8 cellular contexts compared by ENCODE assay signal in genomic region chr2:144515694-144516416, GRCh38. TPM values are rescaled to one million over a fixed set of nuclear protein-coding genes. Genes with fewer than 3 reads are reported as not detected.
A peak's percentile ranks its signal among the peaks of the same experiment; 100 is the strongest.
DNase-seq lines count a peak whose midpoint lies in the region; ATAC-seq and TF ChIP-seq lines count a peak whose summit lies in the region.

No MANE protein-coding gene starts in this region.

- H2BK12ac ChIP-seq in H9 (ENCODE audit: insufficient read length, low read depth, low read length), result no peak overlapping the region

- H3K9ac ChIP-seq in H9 (ENCODE audit: extremely low read depth, insufficient read length, low read length), result no peak overlapping the region

- WGBS in H9 (ENCODE audit: extremely low coverage, insufficient read length, low lambda C conversion rate), result no CpG with 5 or more reads among the region's 50 CpGs

- no peak overlapping the region for H2AK5ac ChIP-seq in H9 (ENCODE audit: insufficient read length, low read length)

- H3K14ac ChIP-seq in H9 (ENCODE audit: insufficient read depth, low read length), result no peak overlapping the region

- H3K4me1 Mint-ChIP-seq in H9, result peaks cover 51 to 55% of the 10 kb centered on the region in 2 experiments
- peaks cover 31% of the 10 kb centered on the region for H3K4me1 Mint-ChIP-seq in MCF 10A (ENCODE audit: insufficient read depth, unreplicated experiment)
- peaks cover 44 to 55% of the 10 kb centered on the region in 2 donors for H3K4me1 Mint-ChIP-seq in stimulated activated naive B cell treated with anti-CD40 and anti-IgM and Interleukin-4, amounts not matched to agents 10 μg/mL and 1 μg/mL and 100 μg/mL, for 72 hours

- H4K5ac ChIP-seq in H9 (ENCODE audit: insufficient read length, low read depth, low read length), result no peak overlapping the region

- H3K23me2 ChIP-seq in H9 (ENCODE audit: insufficient read length, low read depth, low read length, poor library complexity, severe bottlenecking), result peaks cover 25% of the 10 kb centered on the region

- no TSS peak for BruUV-seq in MCF 10A (replicated peaks; lab: Mats Ljungman, UMichigan)

- H3K36me3 ChIP-seq in left lung, result peaks cover 0 to 14% of the 10 kb centered on the region in 2 donors

- no peak overlapping the region for H2AFZ ChIP-seq in H9 (ENCODE audit: low read length)

- H3K4me1 ChIP-seq in H9 (ENCODE audit: insufficient read depth, low read length) (peaks cover 18% of the 10 kb centered on the region), left lung (peaks cover 0 to 39% of the 10 kb centered on the region in 2 donors)

- TF ChIP-seq CTCF in H9 (conservative IDR thresholded peaks at IDR 0.05), result no peak
- TF ChIP-seq CTCF in MCF 10A (IDR thresholded peaks at IDR 0.05; ENCODE audit: unreplicated experiment), result no peak
- TF ChIP-seq CTCF in left lung (IDR thresholded peaks at IDR 0.05), result no peak
- no peak for TF ChIP-seq CTCF in omental fat pad (IDR thresholded peaks at IDR 0.05)

- H3K27me3 Mint-ChIP-seq in H9 (ENCODE audit: low read depth) (peaks cover 56% of the 10 kb centered on the region), MCF 10A (ENCODE audit: insufficient read depth, unreplicated experiment) (no peaks in the 10 kb centered on the region)
- no peaks in the 10 kb centered on the region for H3K27me3 Mint-ChIP-seq in stimulated activated naive B cell treated with anti-CD40 and anti-IgM and Interleukin-4, amounts not matched to agents 10 μg/mL and 1 μg/mL and 100 μg/mL, for 72 hours

- H3K23ac ChIP-seq in H9 (ENCODE audit: insufficient read length, low read depth, low read length), result no peak overlapping the region

- intact Hi-C loops in MCF 10A (cut with micrococcal nuclease), result loop anchor here (2.0 to 10.0 kb wide), 9 partner anchors 37 to 966 kb away; a partner anchor contains a TSS
- intact Hi-C loops in left lung (cut with DNase I), result loop anchor here in 1 of 2 donors (10.0 kb wide), 1 partner anchor 1081 kb away; no protein-coding TSS in a partner anchor

- no peak overlapping the region for H4K8ac ChIP-seq in H9 (replicated peaks; ENCODE audit: insufficient read length, low read depth, low read length)

- POLR2A ChIA-PET in MCF 10A (lab: Yijun Ruan, JAX), result interaction anchor here (0.6 to 0.7 kb wide), 2 partner anchors 487 to 986 kb away, joined by 3 read pairs; no protein-coding TSS in a partner anchor

- no peak overlapping the region for H3K56ac ChIP-seq in H9 (ENCODE audit: insufficient read length, low read depth, low read length)

- no peak overlapping the region for H2BK20ac ChIP-seq in H9 (ENCODE audit: low read depth, low read length, poor library complexity, severe bottlenecking)

- DNase-seq in H9 (no peak), MCF 10A (ENCODE audit: unreplicated experiment) (no peak), left lung (peak; percentile 50 to 89), omental fat pad (ENCODE audit: low spot score) (no peak)
- no peak for DNase-seq in stimulated activated naive B cell treated with anti-CD40 and anti-IgM and Interleukin-4, amounts not matched to agents 10 μg/mL and 1 μg/mL and 100 μg/mL, for 72 hours

- H3K79me2 ChIP-seq in H9 (ENCODE audit: insufficient read depth, low read length), result no peaks in the 10 kb centered on the region

- H4K20me1 ChIP-seq in H9 (ENCODE audit: control insufficient read depth, insufficient read depth, insufficient read length), result no peaks in the 10 kb centered on the region

- no peaks in the 10 kb centered on the region for H3K36me3 Mint-ChIP-seq in H9 (ENCODE audit: insufficient read depth in 1 of 3, low read depth in 3 of 3)
- peaks cover 14% of the 10 kb centered on the region for H3K36me3 Mint-ChIP-seq in MCF 10A (ENCODE audit: insufficient read depth, unreplicated experiment)
- peaks cover 7 to 19% of the 10 kb centered on the region in 2 donors for H3K36me3 Mint-ChIP-seq in stimulated activated naive B cell treated with anti-CD40 and anti-IgM and Interleukin-4, amounts not matched to agents 10 μg/mL and 1 μg/mL and 100 μg/mL, for 72 hours

- H3K27me3 ChIP-seq in H9 (ENCODE audit: insufficient read depth, low read length) (peaks cover 78% of the 10 kb centered on the region), left lung (peaks cover 0 to 77% of the 10 kb centered on the region in 2 donors)

- no peaks in the 10 kb centered on the region for H3K79me1 ChIP-seq in H9 (ENCODE audit: insufficient read depth, low read depth, low read length, poor library complexity, severe bottlenecking)

- H2BK15ac ChIP-seq in H9 (ENCODE audit: low read depth, low read length), result no peak overlapping the region

- H3T11ph ChIP-seq in H9 (ENCODE audit: low read length), result no peak overlapping the region

- H3K9me3 Mint-ChIP-seq in H9 (peaks cover 0 to 3% of the 10 kb centered on the region in 2 experiments; a peak in 3 of 5 replicates), MCF 10A (ENCODE audit: unreplicated experiment) (no peaks in the 10 kb centered on the region)
- H3K9me3 Mint-ChIP-seq in stimulated activated naive B cell treated with anti-CD40 and anti-IgM and Interleukin-4, amounts not matched to agents 10 μg/mL and 1 μg/mL and 100 μg/mL, for 72 hours, result no peaks in the 10 kb centered on the region

- H3K27ac ChIP-seq in H9 (ENCODE audit: insufficient read length, low read depth, low read length) (no peak overlapping the region), left lung (peak overlapping the region; percentile 98 to 99)

- H3K4me2 ChIP-seq in H9 (ENCODE audit: insufficient read depth, insufficient read length, low read length), result peak overlapping the region; percentile 43

- no peak overlapping the region for H2BK5ac ChIP-seq in H9 (ENCODE audit: insufficient read length, low read length)

- H3K9me3 ChIP-seq in H9 (ENCODE audit: control insufficient read depth, low read depth, low read length) (no peaks in the 10 kb centered on the region), left lung (no peaks in the 10 kb centered on the region)

- no peak overlapping the region for H3K18ac ChIP-seq in H9 (ENCODE audit: insufficient read length, low read depth, low read length)

- CTCF ChIA-PET in MCF 10A (lab: Yijun Ruan, JAX), result interaction anchor here (0.5 to 1.2 kb wide), 4 partner anchors 67 to 520 kb away, joined by 3 to 4 read pairs (median 3); no protein-coding TSS in a partner anchor

- ATAC-seq in left lung (peak; percentile 6), omental fat pad (ENCODE audit: low FRiP score) (no peak), HG03442 (IDR thresholded peaks at IDR 0.05; ENCODE audit: unreplicated experiment) (no peak), HG02885 (IDR thresholded peaks at IDR 0.05; ENCODE audit: poor library complexity, unreplicated experiment) (no peak)
- peak; percentile 10 for ATAC-seq in stimulated activated naive B cell treated with anti-CD40 and anti-IgM and Interleukin-4, amounts not matched to agents 10 μg/mL and 1 μg/mL and 100 μg/mL, for 72 hours (replicated peaks)

- peak overlapping the region in 1 of 3 experiments; percentile 81; a peak in 1 of 7 replicates for H3K27ac Mint-ChIP-seq in H9
- peak overlapping the region; percentile 85 for H3K27ac Mint-ChIP-seq in MCF 10A (ENCODE audit: low read depth, unreplicated experiment)
- peak overlapping the region; percentile 93 for H3K27ac Mint-ChIP-seq in stimulated activated naive B cell treated with anti-CD40 and anti-IgM and Interleukin-4, amounts not matched to agents 10 μg/mL and 1 μg/mL and 100 μg/mL, for 72 hours

- no peak overlapping the region for H2BK120ac ChIP-seq in H9 (ENCODE audit: low read depth, low read length, poor library complexity, severe bottlenecking)

- H3K4ac ChIP-seq in H9 (ENCODE audit: low read depth, low read length), result no peak overlapping the region

- H4K91ac ChIP-seq in H9 (ENCODE audit: insufficient read length, low read depth, low read length), result no peak overlapping the region

- peak overlapping the region; percentile 62 to 85 for H3K4me3 Mint-ChIP-seq in H9
- no peak overlapping the region for H3K4me3 Mint-ChIP-seq in MCF 10A (ENCODE audit: unreplicated experiment)
- peak overlapping the region; percentile 93 to 95 for H3K4me3 Mint-ChIP-seq in stimulated activated naive B cell treated with anti-CD40 and anti-IgM and Interleukin-4, amounts not matched to agents 10 μg/mL and 1 μg/mL and 100 μg/mL, for 72 hours

- H3K4me3 ChIP-seq in left lung, result peak overlapping the region; percentile 49 to 65

TF ChIP-seq in PFSK-1, 5 proteins besides CTCF, POLR2A, EP300 and RAD21:
- TF ChIP-seq FOXP2 (optimal IDR thresholded peaks at IDR 0.05; ENCODE audit: borderline replicate concordance, extremely low read depth, extremely low read length, insufficient read depth) (no peak), SIN3A (IDR thresholded peaks at IDR 0.05; ENCODE audit: borderline replicate concordance, insufficient read depth, low read length) (0 out of 2 replicates have a peak, but pooled peaks have one; percentile 9)

RNA-seq across cellular contexts. Expression of gene ZEB2, which starts 4.1 kb away (rescaled TPM):
- total RNA-seq in H9 (2021), result 0.77 and 1.2 TPM in 2 replicates
- polyA plus RNA-seq in PFSK-1 (2012; ENCODE audit: insufficient read length, low read depth), result 13.2 TPM
- total RNA-seq in MCF 10A (2022), result 28.2 and 39.9 TPM in 2 replicates
- total RNA-seq in left lung, result 100 to 1,000 TPM; 141 to 272 TPM
- 100 to 1,000 TPM; 168 to 344 (median 251) TPM for total RNA-seq in omental fat pad

Comparison
In these comparisons a context has a peak if more than half of its experiments do, and no peak if none do; other contexts are left out.
1. DNase-seq: peak in left lung (2 of 2); none in H9 (single experiment), MCF 10A (single experiment), stimulated activated naive B cell treated with anti-CD40 and anti-IgM and Interleukin-4, amounts not matched to agents 10 μg/mL and 1 μg/mL and 100 μg/mL, for 72 hours (single experiment) and omental fat pad (single experiment).
2. ATAC-seq: peak in left lung (single experiment) and stimulated activated naive B cell treated with anti-CD40 and anti-IgM and Interleukin-4, amounts not matched to agents 10 μg/mL and 1 μg/mL and 100 μg/mL, for 72 hours (2 of 2); none in omental fat pad (single experiment), HG03442 (single experiment) and HG02885 (single experiment).
3. RNA of gene ZEB2, which starts 4.1 kb away (total RNA-seq): 168 to 344 TPM in omental fat pad, 141 to 272 TPM in left lung and 28.2 to 39.9 TPM in MCF 10A; 0.77 to 1.2 TPM in H9; every median in the first group is over 10 times any median in the second.